1 cellular context compared by ENCODE assay signal in the genomic region with DNA sequence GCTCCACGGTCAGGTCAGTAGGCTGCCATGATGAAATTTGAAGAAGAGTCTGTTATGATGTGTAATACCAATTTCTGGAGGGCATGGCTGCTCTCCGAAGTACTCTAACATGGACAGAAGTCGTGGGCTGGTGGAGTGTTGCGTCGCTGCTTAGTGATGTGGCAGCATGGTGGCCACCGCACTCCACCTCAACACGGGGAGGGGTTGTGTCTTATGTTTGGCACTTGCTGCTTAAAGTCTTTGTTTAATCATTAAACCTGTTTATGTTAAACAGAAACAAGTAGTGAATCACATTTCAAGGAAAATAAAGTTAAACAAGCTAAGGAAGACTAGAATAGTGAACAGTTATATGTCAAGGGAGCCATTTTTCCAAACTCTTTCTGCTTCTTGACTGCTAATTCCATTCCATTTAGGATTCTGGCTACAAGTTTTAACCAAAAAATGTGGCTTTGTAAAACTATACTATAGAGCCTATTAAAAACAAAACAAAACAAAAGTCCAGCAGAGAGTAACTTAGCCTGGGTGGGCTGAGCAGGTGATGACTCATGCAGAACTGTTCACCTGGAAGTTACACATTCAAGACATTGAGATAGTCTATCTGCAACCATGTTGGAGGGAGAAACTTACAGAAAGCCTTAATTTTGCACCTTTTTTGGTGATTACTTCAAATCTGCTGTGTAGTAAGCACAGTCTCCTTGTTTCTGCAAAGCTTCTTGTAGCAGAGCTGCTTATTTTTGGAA.
A peak's percentile ranks its signal among the peaks of the same experiment; 100 is the strongest.
TF ChIP-seq lines count a peak whose summit lies in the region.

No MANE protein-coding gene starts in this region.

TF ChIP-seq in A549, 52 proteins besides CTCF, POLR2A, EP300 and RAD21:
- TF ChIP-seq FOSL2 (IDR thresholded peaks at IDR 0.05) (no peak), FOSL2 (CRISPR knock-in tag; IDR thresholded peaks at IDR 0.05) (peak; percentile 47; the same call in 1 of the 2 replicates), SMC3 (IDR thresholded peaks at IDR 0.05) (no peak)
- TF ChIP-seq, protein P1, sequence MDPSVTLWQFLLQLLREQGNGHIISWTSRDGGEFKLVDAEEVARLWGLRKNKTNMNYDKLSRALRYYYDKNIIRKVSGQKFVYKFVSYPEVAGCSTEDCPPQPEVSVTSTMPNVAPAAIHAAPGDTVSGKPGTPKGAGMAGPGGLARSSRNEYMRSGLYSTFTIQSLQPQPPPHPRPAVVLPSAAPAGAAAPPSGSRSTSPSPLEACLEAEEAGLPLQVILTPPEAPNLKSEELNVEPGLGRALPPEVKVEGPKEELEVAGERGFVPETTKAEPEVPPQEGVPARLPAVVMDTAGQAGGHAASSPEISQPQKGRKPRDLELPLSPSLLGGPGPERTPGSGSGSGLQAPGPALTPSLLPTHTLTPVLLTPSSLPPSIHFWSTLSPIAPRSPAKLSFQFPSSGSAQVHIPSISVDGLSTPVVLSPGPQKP (IDR thresholded peaks at IDR 0.05; ENCODE audit: low read depth, low read length): no peak
